In the genomic region with DNA sequence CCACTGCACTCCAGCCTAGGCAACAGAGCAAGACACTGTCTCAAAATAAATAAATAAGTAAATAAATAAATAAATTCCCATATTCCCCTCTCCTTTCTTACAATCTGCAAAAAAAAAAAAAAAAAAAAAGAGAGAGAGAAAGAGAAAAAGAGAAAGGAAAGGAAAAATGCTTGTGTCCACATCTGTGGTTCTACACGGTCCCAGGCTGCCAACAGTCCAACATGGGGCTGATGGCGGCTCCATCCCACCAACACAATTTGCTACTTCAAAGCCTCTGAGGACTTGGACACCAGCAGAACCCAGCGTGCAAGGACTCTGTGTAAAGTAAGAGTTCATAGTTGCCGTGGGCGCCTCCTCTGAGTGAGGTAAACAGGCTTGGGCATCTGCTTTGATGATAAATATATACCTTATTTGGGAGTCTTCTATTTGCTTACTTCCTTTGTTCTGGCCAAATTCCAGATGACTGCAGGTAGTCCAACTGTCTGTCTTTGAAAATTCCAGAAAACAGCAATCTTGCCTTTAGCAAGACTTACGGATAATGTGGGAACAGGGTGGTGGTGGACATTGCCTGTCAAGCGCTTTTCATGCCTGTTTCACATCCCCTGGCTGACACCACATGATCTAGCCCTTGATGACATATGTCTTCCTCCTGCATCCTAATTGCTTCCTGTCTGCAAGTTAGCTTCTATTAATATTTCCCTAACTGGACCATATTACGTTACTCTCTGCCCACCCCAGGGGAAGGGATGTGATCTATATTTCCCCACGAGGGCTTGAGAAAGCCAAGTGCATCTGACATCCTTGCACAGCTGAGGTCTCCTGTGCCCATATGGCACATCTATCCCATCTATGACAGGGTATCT, we compare ENCODE assay signal across 1 cellular context.
TF ChIP-seq lines count a peak whose summit lies in the region.

No MANE protein-coding gene starts in this region.

TF ChIP-seq in HepG2, 621 proteins besides CTCF, POLR2A, EP300 and RAD21 (continued from another document and continues in another):
- TF ChIP-seq ZNF720 (CRISPR knock-in tag; IDR thresholded peaks at IDR 0.05) (no peak), STAT5B (CRISPR knock-in tag; IDR thresholded peaks at IDR 0.05) (no peak), KLF16 (CRISPR knock-in tag; IDR thresholded peaks at IDR 0.05) (peak in 1 of 2 experiments; percentile 65; a peak in 1 of 4 replicates), ZNF660 (CRISPR knock-in tag; IDR thresholded peaks at IDR 0.05; ENCODE audit: borderline replicate concordance, low read depth) (no peak), ZMAT3 (CRISPR knock-in tag; conservative IDR thresholded peaks at IDR 0.05) (peak; percentile 31; the same call in 1 of the 2 replicates), RFX1 (IDR thresholded peaks at IDR 0.05) (peak; percentile 8; the same call in 1 of the 2 replicates), ISX (CRISPR knock-in tag; conservative IDR thresholded peaks at IDR 0.05) (no peak), ZFP36 (IDR thresholded peaks at IDR 0.05; ENCODE audit: borderline replicate concordance, low read depth, low read length, partially characterized antibody) (no peak), ARHGAP35 (CRISPR knock-in tag; IDR thresholded peaks at IDR 0.05; ENCODE audit: borderline replicate concordance) (no peak), ZNF282 (IDR thresholded peaks at IDR 0.05; ENCODE audit: partially characterized antibody) (no peak), GABPA (IDR thresholded peaks at IDR 0.05; ENCODE audit: low read depth, low read length) (no peak), GABPA (CRISPR knock-in tag; IDR thresholded peaks at IDR 0.05; ENCODE audit: low read depth) (no peak; the same call in 1 of the 2 replicates), ATF1 (CRISPR knock-in tag; IDR thresholded peaks at IDR 0.05) (no peak), TRIM24 (CRISPR knock-in tag; IDR thresholded peaks at IDR 0.05) (no peak), PRMT3 (CRISPR knock-in tag; IDR thresholded peaks at IDR 0.05; ENCODE audit: borderline replicate concordance, low read depth) (no peak), ZNF558 (CRISPR knock-in tag; IDR thresholded peaks at IDR 0.05; ENCODE audit: borderline replicate concordance) (no peak; the same call in 1 of the 2 replicates), SYNCRIP (IDR thresholded peaks at IDR 0.05; ENCODE audit: insufficient read depth, low read depth, low read length) (no peak), RXRB (CRISPR knock-in tag; IDR thresholded peaks at IDR 0.05; ENCODE audit: borderline replicate concordance) (peak; percentile 71), ZNF7 (CRISPR knock-in tag; IDR thresholded peaks at IDR 0.05) (no peak), ZNF883 (CRISPR knock-in tag; IDR thresholded peaks at IDR 0.05; ENCODE audit: not compliant biosample characterization) (peak; percentile 22), PCBP2 (optimal IDR thresholded peaks at IDR 0.05; ENCODE audit: low read depth, low read length, poor library complexity, severe bottlenecking) (no peak), BHLHE40 (IDR thresholded peaks at IDR 0.05; ENCODE audit: low read length) (no peak), TSC22D2 (CRISPR knock-in tag; IDR thresholded peaks at IDR 0.05; ENCODE audit: borderline replicate concordance) (0 out of 2 replicates have a peak, but pooled peaks have one; percentile 50), ZNF263 (CRISPR knock-in tag; IDR thresholded peaks at IDR 0.05) (peak; percentile 23; the same call in 1 of the 2 replicates), NRL (CRISPR knock-in tag; IDR thresholded peaks at IDR 0.05; ENCODE audit: borderline replicate concordance) (no peak), ZNF547 (CRISPR knock-in tag; IDR thresholded peaks at IDR 0.05) (no peak), ZNF776 (CRISPR knock-in tag; IDR thresholded peaks at IDR 0.05) (no peak), ATF7 (IDR thresholded peaks at IDR 0.05) (no peak), ATF7 (CRISPR knock-in tag; IDR thresholded peaks at IDR 0.05) (peak; percentile 50; the same call in 1 of the 2 replicates), MTA3 (CRISPR knock-in tag; IDR thresholded peaks at IDR 0.05) (no peak)
- TF ChIP-seq, protein P1, sequence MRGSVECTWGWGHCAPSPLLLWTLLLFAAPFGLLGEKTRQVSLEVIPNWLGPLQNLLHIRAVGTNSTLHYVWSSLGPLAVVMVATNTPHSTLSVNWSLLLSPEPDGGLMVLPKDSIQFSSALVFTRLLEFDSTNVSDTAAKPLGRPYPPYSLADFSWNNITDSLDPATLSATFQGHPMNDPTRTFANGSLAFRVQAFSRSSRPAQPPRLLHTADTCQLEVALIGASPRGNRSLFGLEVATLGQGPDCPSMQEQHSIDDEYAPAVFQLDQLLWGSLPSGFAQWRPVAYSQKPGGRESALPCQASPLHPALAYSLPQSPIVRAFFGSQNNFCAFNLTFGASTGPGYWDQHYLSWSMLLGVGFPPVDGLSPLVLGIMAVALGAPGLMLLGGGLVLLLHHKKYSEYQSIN (CRISPR knock-in tag; IDR thresholded peaks at IDR 0.05; ENCODE audit: borderline replicate concordance): no peak
- TF ChIP-seq, protein P2, sequence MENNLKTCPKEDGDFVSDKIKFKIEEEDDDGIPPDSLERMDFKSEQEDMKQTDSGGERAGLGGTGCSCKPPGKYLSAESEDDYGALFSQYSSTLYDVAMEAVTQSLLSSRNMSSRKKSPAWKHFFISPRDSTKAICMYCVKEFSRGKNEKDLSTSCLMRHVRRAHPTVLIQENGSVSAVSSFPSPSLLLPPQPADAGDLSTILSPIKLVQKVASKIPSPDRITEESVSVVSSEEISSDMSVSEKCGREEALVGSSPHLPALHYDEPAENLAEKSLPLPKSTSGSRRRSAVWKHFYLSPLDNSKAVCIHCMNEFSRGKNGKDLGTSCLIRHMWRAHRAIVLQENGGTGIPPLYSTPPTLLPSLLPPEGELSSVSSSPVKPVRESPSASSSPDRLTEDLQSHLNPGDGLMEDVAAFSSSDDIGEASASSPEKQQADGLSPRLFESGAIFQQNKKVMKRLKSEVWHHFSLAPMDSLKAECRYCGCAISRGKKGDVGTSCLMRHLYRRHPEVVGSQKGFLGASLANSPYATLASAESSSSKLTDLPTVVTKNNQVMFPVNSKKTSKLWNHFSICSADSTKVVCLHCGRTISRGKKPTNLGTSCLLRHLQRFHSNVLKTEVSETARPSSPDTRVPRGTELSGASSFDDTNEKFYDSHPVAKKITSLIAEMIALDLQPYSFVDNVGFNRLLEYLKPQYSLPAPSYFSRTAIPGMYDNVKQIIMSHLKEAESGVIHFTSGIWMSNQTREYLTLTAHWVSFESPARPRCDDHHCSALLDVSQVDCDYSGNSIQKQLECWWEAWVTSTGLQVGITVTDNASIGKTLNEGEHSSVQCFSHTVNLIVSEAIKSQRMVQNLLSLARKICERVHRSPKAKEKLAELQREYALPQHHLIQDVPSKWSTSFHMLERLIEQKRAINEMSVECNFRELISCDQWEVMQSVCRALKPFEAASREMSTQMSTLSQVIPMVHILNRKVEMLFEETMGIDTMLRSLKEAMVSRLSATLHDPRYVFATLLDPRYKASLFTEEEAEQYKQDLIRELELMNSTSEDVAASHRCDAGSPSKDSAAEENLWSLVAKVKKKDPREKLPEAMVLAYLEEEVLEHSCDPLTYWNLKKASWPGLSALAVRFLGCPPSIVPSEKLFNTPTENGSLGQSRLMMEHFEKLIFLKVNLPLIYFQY (CRISPR knock-in tag; IDR thresholded peaks at IDR 0.05; ENCODE audit: borderline replicate concordance): no peak
- TF ChIP-seq, protein P3, sequence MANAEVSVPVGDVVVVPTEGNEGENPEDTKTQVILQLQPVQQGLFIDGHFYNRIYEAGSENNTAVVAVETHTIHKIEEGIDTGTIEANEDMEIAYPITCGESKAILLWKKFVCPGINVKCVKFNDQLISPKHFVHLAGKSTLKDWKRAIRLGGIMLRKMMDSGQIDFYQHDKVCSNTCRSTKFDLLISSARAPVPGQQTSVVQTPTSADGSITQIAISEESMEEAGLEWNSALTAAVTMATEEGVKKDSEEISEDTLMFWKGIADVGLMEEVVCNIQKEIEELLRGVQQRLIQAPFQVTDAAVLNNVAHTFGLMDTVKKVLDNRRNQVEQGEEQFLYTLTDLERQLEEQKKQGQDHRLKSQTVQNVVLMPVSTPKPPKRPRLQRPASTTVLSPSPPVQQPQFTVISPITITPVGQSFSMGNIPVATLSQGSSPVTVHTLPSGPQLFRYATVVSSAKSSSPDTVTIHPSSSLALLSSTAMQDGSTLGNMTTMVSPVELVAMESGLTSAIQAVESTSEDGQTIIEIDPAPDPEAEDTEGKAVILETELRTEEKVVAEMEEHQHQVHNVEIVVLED (CRISPR knock-in tag; IDR thresholded peaks at IDR 0.05; ENCODE audit: borderline replicate concordance): 0 out of 2 replicates have a peak, but pooled peaks have one; percentile 29
- TF ChIP-seq, protein P4, sequence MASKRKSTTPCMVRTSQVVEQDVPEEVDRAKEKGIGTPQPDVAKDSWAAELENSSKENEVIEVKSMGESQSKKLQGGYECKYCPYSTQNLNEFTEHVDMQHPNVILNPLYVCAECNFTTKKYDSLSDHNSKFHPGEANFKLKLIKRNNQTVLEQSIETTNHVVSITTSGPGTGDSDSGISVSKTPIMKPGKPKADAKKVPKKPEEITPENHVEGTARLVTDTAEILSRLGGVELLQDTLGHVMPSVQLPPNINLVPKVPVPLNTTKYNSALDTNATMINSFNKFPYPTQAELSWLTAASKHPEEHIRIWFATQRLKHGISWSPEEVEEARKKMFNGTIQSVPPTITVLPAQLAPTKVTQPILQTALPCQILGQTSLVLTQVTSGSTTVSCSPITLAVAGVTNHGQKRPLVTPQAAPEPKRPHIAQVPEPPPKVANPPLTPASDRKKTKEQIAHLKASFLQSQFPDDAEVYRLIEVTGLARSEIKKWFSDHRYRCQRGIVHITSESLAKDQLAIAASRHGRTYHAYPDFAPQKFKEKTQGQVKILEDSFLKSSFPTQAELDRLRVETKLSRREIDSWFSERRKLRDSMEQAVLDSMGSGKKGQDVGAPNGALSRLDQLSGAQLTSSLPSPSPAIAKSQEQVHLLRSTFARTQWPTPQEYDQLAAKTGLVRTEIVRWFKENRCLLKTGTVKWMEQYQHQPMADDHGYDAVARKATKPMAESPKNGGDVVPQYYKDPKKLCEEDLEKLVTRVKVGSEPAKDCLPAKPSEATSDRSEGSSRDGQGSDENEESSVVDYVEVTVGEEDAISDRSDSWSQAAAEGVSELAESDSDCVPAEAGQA (IDR thresholded peaks at IDR 0.05; ENCODE audit: low read depth): peak; percentile 27; the same call in 1 of the 2 replicates
- TF ChIP-seq, protein P4 (CRISPR knock-in tag; IDR thresholded peaks at IDR 0.05; ENCODE audit: borderline replicate concordance): no peak
- TF ChIP-seq, protein P5, sequence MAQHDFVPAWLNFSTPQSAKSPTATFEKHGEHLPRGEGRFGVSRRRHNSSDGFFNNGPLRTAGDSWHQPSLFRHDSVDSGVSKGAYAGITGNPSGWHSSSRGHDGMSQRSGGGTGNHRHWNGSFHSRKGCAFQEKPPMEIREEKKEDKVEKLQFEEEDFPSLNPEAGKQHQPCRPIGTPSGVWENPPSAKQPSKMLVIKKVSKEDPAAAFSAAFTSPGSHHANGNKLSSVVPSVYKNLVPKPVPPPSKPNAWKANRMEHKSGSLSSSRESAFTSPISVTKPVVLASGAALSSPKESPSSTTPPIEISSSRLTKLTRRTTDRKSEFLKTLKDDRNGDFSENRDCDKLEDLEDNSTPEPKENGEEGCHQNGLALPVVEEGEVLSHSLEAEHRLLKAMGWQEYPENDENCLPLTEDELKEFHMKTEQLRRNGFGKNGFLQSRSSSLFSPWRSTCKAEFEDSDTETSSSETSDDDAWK (CRISPR knock-in tag; IDR thresholded peaks at IDR 0.05): no peak
- TF ChIP-seq, protein P6, sequence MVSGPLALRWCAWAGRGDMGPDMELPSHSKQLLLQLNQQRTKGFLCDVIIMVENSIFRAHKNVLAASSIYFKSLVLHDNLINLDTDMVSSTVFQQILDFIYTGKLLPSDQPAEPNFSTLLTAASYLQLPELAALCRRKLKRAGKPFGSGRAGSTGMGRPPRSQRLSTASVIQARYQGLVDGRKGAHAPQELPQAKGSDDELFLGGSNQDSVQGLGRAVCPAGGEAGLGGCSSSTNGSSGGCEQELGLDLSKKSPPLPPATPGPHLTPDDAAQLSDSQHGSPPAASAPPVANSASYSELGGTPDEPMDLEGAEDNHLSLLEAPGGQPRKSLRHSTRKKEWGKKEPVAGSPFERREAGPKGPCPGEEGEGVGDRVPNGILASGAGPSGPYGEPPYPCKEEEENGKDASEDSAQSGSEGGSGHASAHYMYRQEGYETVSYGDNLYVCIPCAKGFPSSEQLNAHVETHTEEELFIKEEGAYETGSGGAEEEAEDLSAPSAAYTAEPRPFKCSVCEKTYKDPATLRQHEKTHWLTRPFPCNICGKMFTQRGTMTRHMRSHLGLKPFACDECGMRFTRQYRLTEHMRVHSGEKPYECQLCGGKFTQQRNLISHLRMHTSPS (CRISPR knock-in tag; IDR thresholded peaks at IDR 0.05; ENCODE audit: low read depth): peak; percentile 33; the same call in 1 of the 2 replicates
- TF ChIP-seq, protein P7, sequence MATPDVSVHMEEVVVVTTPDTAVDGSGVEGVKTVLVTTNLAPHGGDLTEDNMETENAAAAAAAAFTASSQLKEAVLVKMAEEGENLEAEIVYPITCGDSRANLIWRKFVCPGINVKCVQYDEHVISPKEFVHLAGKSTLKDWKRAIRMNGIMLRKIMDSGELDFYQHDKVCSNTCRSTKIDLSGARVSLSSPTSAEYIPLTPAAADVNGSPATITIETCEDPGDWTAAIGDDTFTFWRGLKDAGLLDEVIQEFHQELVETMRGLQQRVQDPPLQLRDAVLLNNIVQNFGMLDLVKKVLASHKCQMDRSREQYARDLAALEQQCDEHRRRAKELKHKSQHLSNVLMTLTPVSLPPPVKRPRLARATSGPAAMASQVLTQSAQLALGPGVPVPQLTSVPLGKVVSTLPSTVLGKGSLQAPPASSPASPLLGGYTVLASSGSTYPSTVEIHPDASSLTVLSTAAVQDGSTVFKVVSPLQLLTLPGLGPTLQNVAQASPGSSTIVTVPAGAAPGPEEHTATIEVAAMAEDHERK (CRISPR knock-in tag; IDR thresholded peaks at IDR 0.05; ENCODE audit: low read depth): no peak
- TF ChIP-seq, protein P8, sequence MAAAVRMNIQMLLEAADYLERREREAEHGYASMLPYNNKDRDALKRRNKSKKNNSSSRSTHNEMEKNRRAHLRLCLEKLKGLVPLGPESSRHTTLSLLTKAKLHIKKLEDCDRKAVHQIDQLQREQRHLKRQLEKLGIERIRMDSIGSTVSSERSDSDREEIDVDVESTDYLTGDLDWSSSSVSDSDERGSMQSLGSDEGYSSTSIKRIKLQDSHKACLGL (CRISPR knock-in tag; IDR thresholded peaks at IDR 0.05): no peak
